14 cellular contexts compared by ENCODE assay signal in genomic region chr2:24571828-24572442, GRCh38.
"Had no signal": no experiment of that assay in that cellular context is flagged by ENCODE, and none has a peak within 500 bp of the region (broad histone marks: within the 10 kb centered on the region; RNA-seq: fewer than 3 reads in every experiment).

No MANE protein-coding gene starts in this region.

- H3K27ac ChIP-seq: adrenal gland, colonic mucosa, esophagus muscularis mucosa, sigmoid colon, thyroid gland had no signal

- H3K27me3 Mint-ChIP-seq: memory B cell had no signal

- H3K9me3 Mint-ChIP-seq: memory B cell had no signal

- H3K27ac Mint-ChIP-seq: memory B cell; nephron progenitor cell; T-helper 2 cell treated with Interferon-gamma antibody and Interleukin-4, amounts not matched to agents 5 μg/mL and 100 μg/mL, for 36 hours had no signal

- H3K36me3 ChIP-seq: adrenal gland, colonic mucosa, sigmoid colon, thyroid gland had no signal

- H3K4me1 Mint-ChIP-seq: nephron progenitor cell had no signal

- H3K9me3 ChIP-seq: adrenal gland, colonic mucosa, esophagus muscularis mucosa, sigmoid colon, thyroid gland had no signal

- H3K4me3 ChIP-seq: adrenal gland, colonic mucosa, esophagus muscularis mucosa, sigmoid colon, thyroid gland had no signal

- DNase-seq: activated CD4-positive, alpha-beta T cell treated with anti-CD3 and anti-CD28 coated beads, Interleukin-2, amount 50 U/mL, for 4 hours; activated naive CD4-positive, alpha-beta T cell; adrenal gland; colonic mucosa; hypothalamus; left ventricle myocardium superior; nephron progenitor cell; sigmoid colon; stimulated activated CD4-positive, alpha-beta T cell treated with anti-CD3 and anti-CD28 coated beads, Interleukin-1b, Interleukin-23, amount 100 ng/mL, for 48 hours; thyroid gland had no signal

- ATAC-seq: left ventricle myocardium superior had no signal

- H3K4me1 ChIP-seq: colonic mucosa had no signal

- H3K4me3 Mint-ChIP-seq: memory B cell; nephron progenitor cell; T-helper 2 cell treated with Interferon-gamma antibody and Interleukin-4, amounts not matched to agents 5 μg/mL and 100 μg/mL, for 36 hours had no signal

- H3K27me3 ChIP-seq: adrenal gland, colonic mucosa, esophagus muscularis mucosa, sigmoid colon, thyroid gland had no signal

- FAIRE-seq: endometrium had no signal
